8 cellular contexts compared by ENCODE assay signal in the genomic region with DNA sequence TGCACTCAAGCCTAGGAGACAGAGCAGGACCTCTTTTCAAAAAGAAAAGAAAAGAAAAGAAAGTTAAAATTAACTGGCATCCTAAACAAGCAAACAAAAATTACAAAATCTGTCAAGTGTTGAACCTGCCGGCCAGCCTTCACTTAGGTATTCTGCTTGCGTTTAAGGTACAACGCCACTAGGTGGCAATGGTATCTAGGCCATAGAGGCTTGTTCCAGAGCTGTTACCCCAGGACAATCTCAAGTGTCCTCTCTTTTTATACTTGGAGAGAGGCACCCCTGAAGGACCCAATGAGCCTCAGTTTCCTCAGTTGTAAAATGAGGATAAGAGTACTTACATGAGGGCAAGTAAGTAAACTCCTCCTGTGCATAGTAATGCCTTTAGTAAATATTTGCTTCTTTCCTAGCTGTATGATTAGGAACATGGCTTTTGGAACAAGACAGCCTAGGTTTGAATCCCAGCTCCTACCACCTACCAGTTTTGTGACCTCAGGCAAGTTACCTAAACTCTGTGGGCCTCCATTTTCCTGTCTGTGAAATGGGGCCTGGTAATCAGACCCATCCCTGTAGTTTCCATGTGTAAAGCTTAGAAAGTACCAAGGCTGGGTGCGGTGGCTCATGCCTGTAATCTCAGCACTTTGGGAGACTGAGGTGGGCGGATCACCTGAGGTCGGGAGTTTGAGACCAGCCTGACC. TPM values are rescaled to one million over a fixed set of nuclear protein-coding genes. Genes with fewer than 3 reads are reported as not detected.
A peak's percentile ranks its signal among the peaks of the same experiment; 100 is the strongest.
DNase-seq lines count a peak whose midpoint lies in the region; ATAC-seq and TF ChIP-seq lines count a peak whose summit lies in the region.

No MANE protein-coding gene starts in this region.

- TF ChIP-seq CTCF in RWPE1 (conservative IDR thresholded peaks at IDR 0.05; ENCODE audit: low read depth) (peak; percentile 55), heart right ventricle (IDR thresholded peaks at IDR 0.05) (peak; percentile 13 to 75 (median 65))

- peaks cover 0 to 15% (median 12%) of the 10 kb centered on the region in 7 donors for H3K27me3 ChIP-seq in heart right ventricle

- peaks cover 0 to 3% (median 0%) of the 10 kb centered on the region in 9 donors for H3K4me1 ChIP-seq in heart right ventricle

- ATAC-seq in heart right ventricle (peak in 5 of 8 donors; percentile 37 to 51 (median 43)), GM21737 (IDR thresholded peaks at IDR 0.05; ENCODE audit: unreplicated experiment) (no peak), HG03469 (IDR thresholded peaks at IDR 0.05; ENCODE audit: unreplicated experiment) (no peak)

- no peak overlapping the region for H3K4me3 ChIP-seq in heart right ventricle

- H3K27ac ChIP-seq in RWPE1 (peak overlapping the region; percentile 52), heart right ventricle (no peak overlapping the region)

- H3K36me3 ChIP-seq in heart right ventricle, result no peaks in the 10 kb centered on the region

- no peaks in the 10 kb centered on the region for H3K9me3 ChIP-seq in heart right ventricle

- intact Hi-C loops in heart right ventricle (cut with DNase I), result loop anchor here in 8 of 10 donors (1.0 to 10.0 kb wide), 6 partner anchors 142 to 245 kb away; no protein-coding TSS in a partner anchor

- POLR2A ChIA-PET in RWPE1 (lab: Yijun Ruan, JAX; ENCODE audit: low non-redundant PET), result interaction anchor here (0.8 kb wide), 1 partner anchor 150 kb away, joined by 3 read pairs; no protein-coding TSS in a partner anchor

- DNase-seq in COR-L47 (lab: John Stamatoyannopoulos, UW), result peak; percentile 26
- DNase-seq in HS-27A (ENCODE audit: low read depth), result peak; percentile 7
- peak; percentile 46 for DNase-seq in RWPE1 (ENCODE audit: low spot score)
- peak; percentile 44 for DNase-seq in activated naive CD4-positive, alpha-beta T cell treated with Interleukin-2 at 50 U/mL for 16 hours
- DNase-seq in heart right ventricle, result peak in 1 of 2 donors; percentile 19
- DNase-seq in stimulated activated CD4-positive, alpha-beta T cell treated with anti-CD3 and anti-CD28 coated beads, Interleukin-12 subunit alpha, Interleukin-12 subunit beta, amount 100 ng/mL, for 48 hours (ENCODE audit: low read depth in 2 of 3, low spot score in 1 of 3), result peak; percentile 21 to 53 (median 24)

- CTCF ChIA-PET in RWPE1 (lab: Yijun Ruan, JAX), result interaction anchor here (0.5 to 2.2 kb wide), 15 partner anchors 12 to 1124 kb away, joined by 3 to 16 read pairs (median 3); no protein-coding TSS in a partner anchor

- 50% methylated on average over 6 of the region's 6 CpGs for WGBS in heart right ventricle, 2 donors

RNA-seq across cellular contexts. Expression of a gene that starts 5.8 kb away (rescaled TPM):
- total RNA-seq in heart right ventricle, result 10 to 100 TPM in 2 of 10 donors, 1 to 10 TPM in 8; 4.0 to 11.2 (median 6.3) TPM
- polyA plus RNA-seq in heart right ventricle, result 1 to 10 TPM in 1 of 2 donors, under 1 TPM in 1; 0.77 to 5.8 TPM

RNA-seq across cellular contexts. Expression of a gene that starts 34.2 kb away (rescaled TPM):
- 100 to 1,000 TPM; 551 to 913 (median 607) TPM for total RNA-seq in heart right ventricle
- 1,000 to 10,000 TPM; 1,305 to 2,567 TPM for polyA plus RNA-seq in heart right ventricle

Comparison
In these comparisons a context has a peak if more than half of its experiments do, and no peak if none do; other contexts are left out.
1. ATAC-seq: peak in heart right ventricle (5 of 8); none in GM21737 (single experiment) and HG03469 (single experiment).